Comparison of ENCODE assay signal across 1 cellular context in genomic region chr17:81295678-81296381, GRCh38.
TF ChIP-seq lines count a peak whose summit lies in the region.

No MANE protein-coding gene starts in this region.

TF ChIP-seq in HepG2, 621 proteins besides CTCF, POLR2A, EP300 and RAD21 (continued from another document and continues in another):
- TF ChIP-seq HIC2 (CRISPR knock-in tag; IDR thresholded peaks at IDR 0.05; ENCODE audit: low read depth) (no peak), CERS6 (CRISPR knock-in tag; IDR thresholded peaks at IDR 0.05) (no peak), ZNF432 (CRISPR knock-in tag; IDR thresholded peaks at IDR 0.05; ENCODE audit: borderline replicate concordance) (no peak), ZNF20 (CRISPR knock-in tag; IDR thresholded peaks at IDR 0.05) (no peak), ZNF557 (CRISPR knock-in tag; IDR thresholded peaks at IDR 0.05) (no peak), ZNF207 (IDR thresholded peaks at IDR 0.05; ENCODE audit: borderline replicate concordance) (no peak), STAT5B (CRISPR knock-in tag; IDR thresholded peaks at IDR 0.05) (no peak), ASH2L (IDR thresholded peaks at IDR 0.05; ENCODE audit: insufficient read length, low read depth, low read length) (no peak), ZNF264 (CRISPR knock-in tag; IDR thresholded peaks at IDR 0.05) (no peak), FOXP1 (IDR thresholded peaks at IDR 0.05) (no peak), FOXP1 (CRISPR knock-in tag; IDR thresholded peaks at IDR 0.05) (no peak), SRF (IDR thresholded peaks at IDR 0.05; ENCODE audit: low read depth, low read length) (no peak), YEATS2 (CRISPR knock-in tag; IDR thresholded peaks at IDR 0.05; ENCODE audit: borderline replicate concordance) (no peak), ZNF354B (CRISPR knock-in tag; IDR thresholded peaks at IDR 0.05) (no peak), HHEX (CRISPR knock-in tag; IDR thresholded peaks at IDR 0.05) (no peak), ZBTB42 (CRISPR knock-in tag; IDR thresholded peaks at IDR 0.05) (no peak), POLR2AphosphoS2 (IDR thresholded peaks at IDR 0.05; ENCODE audit: low read depth, low read length) (no peak), ZBTB21 (CRISPR knock-in tag; IDR thresholded peaks at IDR 0.05) (no peak), FLYWCH1 (CRISPR knock-in tag; IDR thresholded peaks at IDR 0.05) (no peak), CHD2 (IDR thresholded peaks at IDR 0.05; ENCODE audit: low read depth, low read length) (no peak), ZNF136 (CRISPR knock-in tag; IDR thresholded peaks at IDR 0.05; ENCODE audit: low read depth) (no peak), GFI1 (CRISPR knock-in tag; IDR thresholded peaks at IDR 0.05; ENCODE audit: borderline replicate concordance) (no peak; the same call in 1 of the 2 replicates), PHF20 (CRISPR knock-in tag; IDR thresholded peaks at IDR 0.05) (no peak), CEBPG (CRISPR knock-in tag; IDR thresholded peaks at IDR 0.05) (no peak), GTF3A (CRISPR knock-in tag; conservative IDR thresholded peaks at IDR 0.05) (no peak), ZNF746 (CRISPR knock-in tag; IDR thresholded peaks at IDR 0.05) (no peak), AGO1 (IDR thresholded peaks at IDR 0.05; ENCODE audit: low read depth, low read length, poor library complexity, severe bottlenecking) (no peak), POLR2AphosphoS5 (IDR thresholded peaks at IDR 0.05; ENCODE audit: low read depth, low read length) (no peak), ZNF143 (CRISPR knock-in tag; IDR thresholded peaks at IDR 0.05) (no peak), ZNF639 (CRISPR knock-in tag; conservative IDR thresholded peaks at IDR 0.05) (no peak; the same call in 1 of the 2 replicates), ZNF121 (CRISPR knock-in tag; IDR thresholded peaks at IDR 0.05) (no peak; the same call in 1 of the 2 replicates), ERF (CRISPR knock-in tag; IDR thresholded peaks at IDR 0.05) (no peak), ZHX1 (CRISPR knock-in tag; IDR thresholded peaks at IDR 0.05; ENCODE audit: low read depth) (no peak), SP2 (CRISPR knock-in tag; IDR thresholded peaks at IDR 0.05) (no peak), ZNF780A (CRISPR knock-in tag; IDR thresholded peaks at IDR 0.05) (no peak), AKAP8 (CRISPR knock-in tag; IDR thresholded peaks at IDR 0.05) (0 out of 2 replicates have a peak, but pooled peaks have one; percentile 67), AFF4 (CRISPR knock-in tag; IDR thresholded peaks at IDR 0.05) (no peak), ZFY (CRISPR knock-in tag; IDR thresholded peaks at IDR 0.05) (no peak), ZNF383 (CRISPR knock-in tag; IDR thresholded peaks at IDR 0.05; ENCODE audit: borderline replicate concordance) (no peak), ZFP1 (CRISPR knock-in tag; IDR thresholded peaks at IDR 0.05) (no peak), SALL2 (CRISPR knock-in tag; IDR thresholded peaks at IDR 0.05) (no peak), JUN (CRISPR knock-in tag; IDR thresholded peaks at IDR 0.05) (no peak), RBM22 (optimal IDR thresholded peaks at IDR 0.05; ENCODE audit: low read length) (no peak), ZNF83 (CRISPR knock-in tag; IDR thresholded peaks at IDR 0.05; ENCODE audit: borderline replicate concordance) (no peak), ATF3 (CRISPR knock-in tag; IDR thresholded peaks at IDR 0.05) (no peak), ZNF761 (CRISPR knock-in tag; conservative IDR thresholded peaks at IDR 0.05) (no peak), TAF1 (CRISPR knock-in tag; IDR thresholded peaks at IDR 0.05) (no peak), MBNL3 (CRISPR knock-in tag; conservative IDR thresholded peaks at IDR 0.05) (no peak), BRCA1 (CRISPR knock-in tag; IDR thresholded peaks at IDR 0.05) (no peak), STAG1 (CRISPR knock-in tag; IDR thresholded peaks at IDR 0.05) (peak; percentile 19; the same call in 1 of the 2 replicates), PAWR (CRISPR knock-in tag; IDR thresholded peaks at IDR 0.05; ENCODE audit: borderline replicate concordance) (no peak), ZNF234 (CRISPR knock-in tag; conservative IDR thresholded peaks at IDR 0.05) (no peak; the same call in 1 of the 2 replicates), ZSCAN31 (CRISPR knock-in tag; IDR thresholded peaks at IDR 0.05; ENCODE audit: low read depth) (0 out of 2 replicates have a peak, but pooled peaks have one; percentile 4), JARID2 (CRISPR knock-in tag; IDR thresholded peaks at IDR 0.05; ENCODE audit: insufficient replicate concordance) (no peak), NR1H2 (CRISPR knock-in tag; IDR thresholded peaks at IDR 0.05; ENCODE audit: borderline replicate concordance, low read depth) (no peak), FOXJ3 (CRISPR knock-in tag; IDR thresholded peaks at IDR 0.05; ENCODE audit: borderline replicate concordance) (no peak), ZFX (CRISPR knock-in tag; IDR thresholded peaks at IDR 0.05; ENCODE audit: low read depth) (no peak), TRIM22 (IDR thresholded peaks at IDR 0.05) (no peak), ZNF660 (CRISPR knock-in tag; IDR thresholded peaks at IDR 0.05; ENCODE audit: borderline replicate concordance, low read depth) (no peak), ZNF3 (CRISPR knock-in tag; IDR thresholded peaks at IDR 0.05) (peak; percentile 50; the same call in 1 of the 2 replicates), GMEB1 (CRISPR knock-in tag; IDR thresholded peaks at IDR 0.05; ENCODE audit: borderline replicate concordance) (no peak), SP5 (CRISPR knock-in tag; IDR thresholded peaks at IDR 0.05; ENCODE audit: borderline replicate concordance, low read depth) (no peak), NFRKB (IDR thresholded peaks at IDR 0.05) (no peak), HIVEP1 (CRISPR knock-in tag; IDR thresholded peaks at IDR 0.05) (0 out of 2 replicates have a peak, but pooled peaks have one; percentile 6), NAIF1 (CRISPR knock-in tag; IDR thresholded peaks at IDR 0.05; ENCODE audit: borderline replicate concordance) (peak; percentile 76), ZNF597 (CRISPR knock-in tag; IDR thresholded peaks at IDR 0.05) (no peak), ZSCAN20 (CRISPR knock-in tag; IDR thresholded peaks at IDR 0.05; ENCODE audit: borderline replicate concordance) (no peak)
